Comparison of ENCODE assay signal across 16 cellular contexts in genomic region chr5:93791520-93791972, GRCh38. TPM values are rescaled to one million over a fixed set of nuclear protein-coding genes. Genes with fewer than 3 reads are reported as not detected.
DNase-seq lines count a peak whose midpoint lies in the region; TF ChIP-seq lines count a peak whose summit lies in the region.
"Had no signal": no experiment of that assay in that cellular context is flagged by ENCODE, and none has a peak within 500 bp of the region (broad histone marks: within the 10 kb centered on the region; RNA-seq: fewer than 3 reads in every experiment).

No MANE protein-coding gene starts in this region.

- DNase-seq in COR-L47 (lab: John Stamatoyannopoulos, UW) = peak; percentile 85
- peak; percentile 28 to 55 for DNase-seq in Kasumi-1 (lab: John Stamatoyannopoulos, UW)
- peak; percentile 94 for DNase-seq in SHP77 treated with DMSO at 0.1 percent for 48 hours (lab: John Stamatoyannopoulos, UW)
- peak; percentile 60 for DNase-seq in iris pigment epithelial cell (ENCODE audit: low read depth)
- DNase-seq in dedifferentiated amniotic fluid mesenchymal stem cell (ENCODE audit: extremely low spot score) = no peak
- no peak for DNase-seq in epidermal melanocyte (ENCODE audit: insufficient read length, low spot score)
- no peak for DNase-seq in medulla oblongata (ENCODE audit: extremely low spot score)
- no peak for DNase-seq in esophagus squamous epithelium (lab: John Stamatoyannopoulos, UW)
- DNase-seq: activated CD4-positive, alpha-beta T cell treated with anti-CD3 and anti-CD28 coated beads, Interleukin-2, amount 50 U/mL, for 4 hours; activated naive CD4-positive, alpha-beta T cell treated with anti-CD3 and anti-CD28 coated beads for 36 hours; cerebellar nuclear complex; natural killer cell; NCI-H2029 treated with DMSO at 0.1 percent for 48 hours; SJCRH30 had no signal

- H3K4me3 ChIP-seq in esophagus squamous epithelium = no peak overlapping the region
- H3K4me3 ChIP-seq: BLaER1, SJCRH30, skin epidermis had no signal

- intact Hi-C loops in esophagus squamous epithelium (cut with DNase I) = loop anchor here (10.0 kb wide), 1 partner anchor 187 kb away; no protein-coding TSS in a partner anchor

- no peak for TF ChIP-seq CTCF in esophagus squamous epithelium (IDR thresholded peaks at IDR 0.05)

- no peaks in the 10 kb centered on the region for H3K27me3 ChIP-seq in esophagus squamous epithelium
- H3K27me3 ChIP-seq: BLaER1, SJCRH30 had no signal

- H3K27ac ChIP-seq in esophagus squamous epithelium = peak overlapping the region in 2 of 4 donors; percentile 3 to 54
- H3K27ac ChIP-seq: BLaER1, SJCRH30, skin epidermis had no signal

- TF ChIP-seq POLR2A in esophagus squamous epithelium (IDR thresholded peaks at IDR 0.05) = no peak

- 17 to 18% methylated on average over 3 of the region's 3 CpGs for WGBS in esophagus squamous epithelium, 2 donors

- peaks cover 0 to 12% (median 0%) of the 10 kb centered on the region in 3 donors for H3K36me3 ChIP-seq in esophagus squamous epithelium
- H3K36me3 ChIP-seq: SJCRH30 had no signal

- no peaks in the 10 kb centered on the region for H3K9me3 ChIP-seq in esophagus squamous epithelium
- H3K9me3 ChIP-seq: BLaER1, SJCRH30 had no signal

- H3K4me1 ChIP-seq in esophagus squamous epithelium = peaks cover 0 to 61% (median 18%) of the 10 kb centered on the region in 3 donors
- H3K4me1 ChIP-seq: BLaER1, SJCRH30 had no signal

RNA-seq across cellular contexts. Expression of gene POU5F2, which starts 50.1 kb away (rescaled TPM):
- total RNA-seq in esophagus squamous epithelium = 1 to 10 TPM in 3 of 4 donors, under 1 TPM in 1; 0.73 to 3.8 (median 2.2) TPM

Comparison
In these comparisons a context has a peak if more than half of its experiments do, and no peak if none do; other contexts are left out.
1. DNase-seq: peak in COR-L47 (single experiment), Kasumi-1 (2 of 2), SHP77 treated with DMSO at 0.1 percent for 48 hours (single experiment) and iris pigment epithelial cell (single experiment); none in dedifferentiated amniotic fluid mesenchymal stem cell (single experiment), epidermal melanocyte (single experiment), medulla oblongata (single experiment) and esophagus squamous epithelium (single experiment).